Comparison of ENCODE assay signal across 1 cellular context in genomic region chr19:46513461-46514236, GRCh38.
A peak's percentile ranks its signal among the peaks of the same experiment; 100 is the strongest.
TF ChIP-seq lines count a peak whose summit lies in the region.

No MANE protein-coding gene starts in this region.

TF ChIP-seq in K562, 482 proteins besides CTCF, POLR2A, EP300 and RAD21 (continued from another document):
- TF ChIP-seq TFAP4 (CRISPR knock-in tag; IDR thresholded peaks at IDR 0.05; ENCODE audit: borderline replicate concordance) = peak; percentile 22; the same call in 1 of the 2 replicates
- peak; percentile 67 for TF ChIP-seq CTCFL (IDR thresholded peaks at IDR 0.05; ENCODE audit: borderline replicate concordance, insufficient read depth, low read depth, low read length, poor library complexity, severe bottlenecking)
- TF ChIP-seq U2AF2 (optimal IDR thresholded peaks at IDR 0.05; ENCODE audit: low read depth, low read length) = no peak
- no peak for TF ChIP-seq ZNF175 (CRISPR knock-in tag; IDR thresholded peaks at IDR 0.05; ENCODE audit: low read depth)
- no peak for TF ChIP-seq ZNF77 (CRISPR knock-in tag; IDR thresholded peaks at IDR 0.05)
- no peak for TF ChIP-seq POLR2AphosphoS2 (IDR thresholded peaks at IDR 0.05; ENCODE audit: low read length)
- TF ChIP-seq ZNF75A (CRISPR knock-in tag; IDR thresholded peaks at IDR 0.05) = no peak
- TF ChIP-seq SMC3 (conservative IDR thresholded peaks at IDR 0.05; ENCODE audit: insufficient read depth, low read depth, low read length) = peak; percentile 94
- TF ChIP-seq KAT8 (IDR thresholded peaks at IDR 0.05; ENCODE audit: low read depth) = no peak
- no peak for TF ChIP-seq HNRNPLL (IDR thresholded peaks at IDR 0.05; ENCODE audit: low read depth, low read length, poor library complexity, severe bottlenecking)
- no peak for TF ChIP-seq MITF (IDR thresholded peaks at IDR 0.05)
- TF ChIP-seq L3MBTL2 (IDR thresholded peaks at IDR 0.05) = peak; percentile 21; the same call in 1 of the 2 replicates
- peak; percentile 63; the same call in 1 of the 2 replicates for TF ChIP-seq PTBP1 (IDR thresholded peaks at IDR 0.05; ENCODE audit: low read depth, low read length)
- no peak for TF ChIP-seq NCOA2 (IDR thresholded peaks at IDR 0.05; ENCODE audit: partially characterized antibody in 2 of 2)
- no peak for TF ChIP-seq GTF2F1 (IDR thresholded peaks at IDR 0.05; ENCODE audit: low read depth, low read length)
- peak; percentile 18 to 44 for TF ChIP-seq E2F6 (IDR thresholded peaks at IDR 0.05; ENCODE audit: borderline replicate concordance in 1 of 2, extremely low read depth in 1 of 2, insufficient read depth in 1 of 2, insufficient read length in 1 of 2, low read depth in 1 of 2, low read length in 1 of 2, poor library complexity in 1 of 2, severe bottlenecking in 1 of 2)
- TF ChIP-seq KDM2B (CRISPR knock-in tag; IDR thresholded peaks at IDR 0.05) = no peak
- peak; percentile 83 for TF ChIP-seq RB1 (IDR thresholded peaks at IDR 0.05; ENCODE audit: low read depth)
- no peak for TF ChIP-seq DIDO1 (tag; IDR thresholded peaks at IDR 0.05; ENCODE audit: low read depth)
- TF ChIP-seq HMGXB4 (CRISPR knock-in tag; IDR thresholded peaks at IDR 0.05) = no peak
TF ChIP-seq in K562: peak in this region for 48.
